In genomic region chr16:81664153-81664552, GRCh38 we compare ENCODE assay signal across 28 cellular contexts.
"Had no signal": no experiment of that assay in that cellular context is flagged by ENCODE, and none has a peak within 500 bp of the region (broad histone marks: within the 10 kb centered on the region; RNA-seq: fewer than 3 reads in every experiment).

No MANE protein-coding gene starts in this region.

- H3K4me1 Mint-ChIP-seq: activated CD4-positive, alpha-beta T cell treated with anti-CD3 and anti-CD28 coated beads for 36 hours; activated CD4-positive, alpha-beta T cell treated with anti-CD3 and anti-CD28 coated beads, Interleukin-2, amount 10 ng/mL, durations not matched to agents 7 days and 5 days; activated naive CD4-positive, alpha-beta T cell treated with anti-CD3 and anti-CD28 coated beads, Interleukin-2, amount 50 U/mL, for 24 hours had no signal

- ATAC-seq: activated CD4-positive, alpha-beta T cell treated with anti-CD3 and anti-CD28 coated beads for 36 hours; activated CD4-positive, CD25-positive, alpha-beta regulatory T cell treated with anti-CD3 and anti-CD28 coated beads, Interleukin-2, amount 50 U/mL, for 24 hours; Panc1; WTC11 had no signal

- H3K27ac Mint-ChIP-seq: activated CD4-positive, alpha-beta T cell treated with anti-CD3 and anti-CD28 coated beads for 36 hours; activated CD4-positive, alpha-beta T cell treated with anti-CD3 and anti-CD28 coated beads, Interleukin-2, amount 10 ng/mL, durations not matched to agents 7 days and 5 days; activated CD8-positive, alpha-beta T cell treated with anti-CD3 and anti-CD28 coated beads, Interleukin-2, amount 10 ng/mL, durations not matched to agents 7 days and 5 days; activated naive CD4-positive, alpha-beta T cell treated with anti-CD3 and anti-CD28 coated beads, Interleukin-2, amount 50 U/mL, for 24 hours; T-helper 1 cell treated with Interleukin-12 subunit alpha and Interleukin-12 subunit beta and Interleukin-4 antibody, amounts not matched to agents 30 μg/mL and 1 μg/mL, for 36 hours; T-helper 2 cell treated with Interferon-gamma antibody and Interleukin-4, amounts not matched to agents 5 μg/mL and 100 μg/mL, for 36 hours; WTC11 had no signal

- H3K4me3 Mint-ChIP-seq: activated CD4-positive, alpha-beta T cell treated with anti-CD3 and anti-CD28 coated beads for 36 hours; activated CD4-positive, alpha-beta T cell treated with anti-CD3 and anti-CD28 coated beads, Interleukin-2, amount 10 ng/mL, durations not matched to agents 7 days and 5 days; activated CD8-positive, alpha-beta T cell treated with anti-CD3 and anti-CD28 coated beads, Interleukin-2, amount 10 ng/mL, durations not matched to agents 7 days and 5 days; activated naive CD4-positive, alpha-beta T cell treated with anti-CD3 and anti-CD28 coated beads, Interleukin-2, amount 50 U/mL, for 24 hours; activated naive CD8-positive, alpha-beta T cell treated with anti-CD3 and anti-CD28 coated beads, Interleukin-2, amount 10 ng/mL, durations not matched to agents 7 days and 5 days; activated T-cell treated with anti-CD3 and anti-CD28 coated beads, Interleukin-2, amount 50 U/mL, for 24 hours; T-helper 1 cell treated with Interleukin-12 subunit alpha and Interleukin-12 subunit beta and Interleukin-4 antibody, amounts not matched to agents 30 μg/mL and 1 μg/mL, for 36 hours; T-helper 2 cell treated with Interferon-gamma antibody and Interleukin-4, amounts not matched to agents 5 μg/mL and 100 μg/mL, for 36 hours; WTC11 had no signal

- DNase-seq: activated CD4-positive, alpha-beta T cell treated with anti-CD3 and anti-CD28 coated beads for 36 hours; activated CD4-positive, alpha-beta T cell treated with anti-CD3 and anti-CD28 coated beads, Interleukin-2, amount 10 ng/mL, durations not matched to agents 7 days and 5 days; activated CD4-positive, alpha-beta T cell treated with anti-CD3 and anti-CD28 coated beads, Interleukin-2, amount 50 U/mL, for 48 hours; activated CD8-positive, alpha-beta T cell treated with anti-CD3 and anti-CD28 coated beads, Interleukin-2, amount 10 ng/mL, durations not matched to agents 7 days and 5 days; activated gamma-delta T cell; activated naive CD4-positive, alpha-beta T cell treated with Interleukin-2 at 50 U/mL for 16 hours; activated naive CD8-positive, alpha-beta T cell treated with anti-CD3 and anti-CD28 coated beads, Interleukin-2, amount 10 ng/mL, durations not matched to agents 7 days and 5 days; activated T-cell treated with anti-CD3 and anti-CD28 coated beads, Interleukin-2, amount 50 U/mL, for 24 hours; amygdala; MM.1S; MV-4-11; NCI-H1092; NCI-H1436 treated with DMSO at 0.1 percent for 48 hours; NCI-H1694 treated with DMSO at 0.1 percent for 48 hours; NCI-H2029; NCI-H524 treated with DMSO at 0.1 percent for 48 hours; SHP77 treated with DMSO at 0.1 percent for 48 hours; SK-N-SH had no signal

- H3K27ac ChIP-seq: ascending aorta, breast epithelium, KMS-11, SJSA1 had no signal

- H3K27me3 Mint-ChIP-seq: activated CD4-positive, alpha-beta T cell treated with anti-CD3 and anti-CD28 coated beads for 36 hours; activated CD4-positive, alpha-beta T cell treated with anti-CD3 and anti-CD28 coated beads, Interleukin-2, amount 10 ng/mL, durations not matched to agents 7 days and 5 days; activated naive CD4-positive, alpha-beta T cell treated with anti-CD3 and anti-CD28 coated beads, Interleukin-2, amount 50 U/mL, for 24 hours; activated naive CD8-positive, alpha-beta T cell treated with anti-CD3 and anti-CD28 coated beads, Interleukin-2, amount 10 ng/mL, durations not matched to agents 7 days and 5 days; activated T-cell treated with anti-CD3 and anti-CD28 coated beads, Interleukin-2, amount 50 U/mL, for 24 hours had no signal

- H3K9me3 Mint-ChIP-seq: activated CD4-positive, alpha-beta T cell treated with anti-CD3 and anti-CD28 coated beads, Interleukin-2, amount 10 ng/mL, durations not matched to agents 7 days and 5 days; activated naive CD4-positive, alpha-beta T cell treated with anti-CD3 and anti-CD28 coated beads, Interleukin-2, amount 50 U/mL, for 24 hours; activated T-cell treated with anti-CD3 and anti-CD28 coated beads, Interleukin-2, amount 50 U/mL, for 24 hours; T-helper 1 cell treated with Interleukin-12 subunit alpha and Interleukin-12 subunit beta and Interleukin-4 antibody, amounts not matched to agents 30 μg/mL and 1 μg/mL, for 36 hours; T-helper 2 cell treated with Interferon-gamma antibody and Interleukin-4, amounts not matched to agents 5 μg/mL and 100 μg/mL, for 36 hours; WTC11 had no signal
